8 cellular contexts compared by ENCODE assay signal in genomic region chr19:13796301-13797057, GRCh38.
DNase-seq lines count a peak whose midpoint lies in the region; ATAC-seq and TF ChIP-seq lines count a peak whose summit lies in the region.

No MANE protein-coding gene starts in this region.

- peak overlapping the region; percentile 79 for H3K27ac Mint-ChIP-seq in stimulated activated naive CD8-positive, alpha-beta T cell treated with anti-CD3 and anti-CD28 coated beads, Interleukin-15, Interleukin-2, amounts not matched to agents 100 ng/mL and 50 ng/mL, for 24 hours
- no peak overlapping the region for H3K27ac Mint-ChIP-seq in nephron progenitor cell

- H3K4me1 Mint-ChIP-seq in stimulated activated naive CD8-positive, alpha-beta T cell treated with anti-CD3 and anti-CD28 coated beads, Interleukin-15, Interleukin-2, amounts not matched to agents 100 ng/mL and 50 ng/mL, for 24 hours (ENCODE audit: low read depth) = peaks cover 29% of the 10 kb centered on the region
- peaks cover 24% of the 10 kb centered on the region for H3K4me1 Mint-ChIP-seq in nephron progenitor cell

- H3K27me3 Mint-ChIP-seq in stimulated activated naive CD8-positive, alpha-beta T cell treated with anti-CD3 and anti-CD28 coated beads, Interleukin-15, Interleukin-2, amounts not matched to agents 100 ng/mL and 50 ng/mL, for 24 hours = no peaks in the 10 kb centered on the region
- peaks cover 3% of the 10 kb centered on the region for H3K27me3 Mint-ChIP-seq in nephron progenitor cell (ENCODE audit: low read depth, poor library complexity)

- H3K4me3 Mint-ChIP-seq in stimulated activated naive CD8-positive, alpha-beta T cell treated with anti-CD3 and anti-CD28 coated beads, Interleukin-15, Interleukin-2, amounts not matched to agents 100 ng/mL and 50 ng/mL, for 24 hours = peak overlapping the region; percentile 81
- peak overlapping the region; percentile 89 for H3K4me3 Mint-ChIP-seq in nephron progenitor cell

- H3K4me3 ChIP-seq in fibroblast of mammary gland (ENCODE audit: control insufficient read depth, low read depth, low read length) = peak overlapping the region; percentile 70

- TF ChIP-seq CTCF in fibroblast of mammary gland (conservative IDR thresholded peaks at IDR 0.05; ENCODE audit: control insufficient read depth, insufficient read depth, low read depth, low read length) = peak; percentile 42
- TF ChIP-seq CTCF in nephron progenitor cell (IDR thresholded peaks at IDR 0.05) = no peak

- ATAC-seq in stimulated activated naive CD8-positive, alpha-beta T cell treated with anti-CD3 and anti-CD28 coated beads, Interleukin-15, Interleukin-2, amounts not matched to agents 100 U/mL and 50 U/mL, for 24 hours = no peak

- H3K36me3 Mint-ChIP-seq in stimulated activated naive CD8-positive, alpha-beta T cell treated with anti-CD3 and anti-CD28 coated beads, Interleukin-15, Interleukin-2, amounts not matched to agents 100 ng/mL and 50 ng/mL, for 24 hours (ENCODE audit: low read depth) = peaks cover 4% of the 10 kb centered on the region
- peaks cover 16% of the 10 kb centered on the region for H3K36me3 Mint-ChIP-seq in nephron progenitor cell (ENCODE audit: low read depth)

- no peak for DNase-seq in stimulated activated naive CD8-positive, alpha-beta T cell treated with anti-CD3 and anti-CD28 coated beads, Interleukin-15, Interleukin-2, amounts not matched to agents 100 U/mL and 50 U/mL, for 24 hours
- DNase-seq in T1000 (lab: John Stamatoyannopoulos, UW) (peak; percentile 77), fibroblast of mammary gland (ENCODE audit: low read depth) (peak; percentile 97), nephron progenitor cell (peak; percentile 36), cortex of kidney (lab: John Stamatoyannopoulos, UW) (no peak), GM19238 (ENCODE audit: insufficient read length, low spot score) (no peak), DMS153 treated with DMSO at 0.1 percent for 48 hours (lab: John Stamatoyannopoulos, UW; ENCODE audit: unreplicated experiment) (no peak)

- H3K9me3 Mint-ChIP-seq in stimulated activated naive CD8-positive, alpha-beta T cell treated with anti-CD3 and anti-CD28 coated beads, Interleukin-15, Interleukin-2, amounts not matched to agents 100 ng/mL and 50 ng/mL, for 24 hours = no peaks in the 10 kb centered on the region
- no peaks in the 10 kb centered on the region for H3K9me3 Mint-ChIP-seq in nephron progenitor cell

Comparison
In these comparisons a context has a peak if more than half of its experiments do, and no peak if none do; other contexts are left out.
1. DNase-seq: peak in T1000 (single experiment), fibroblast of mammary gland (single experiment) and nephron progenitor cell (single experiment); none in stimulated activated naive CD8-positive, alpha-beta T cell treated with anti-CD3 and anti-CD28 coated beads, Interleukin-15, Interleukin-2, amounts not matched to agents 100 U/mL and 50 U/mL, for 24 hours (single experiment), cortex of kidney (single experiment), GM19238 (single experiment) and DMS153 treated with DMSO at 0.1 percent for 48 hours (single experiment).